1 cellular context compared by ENCODE assay signal in the genomic region with DNA sequence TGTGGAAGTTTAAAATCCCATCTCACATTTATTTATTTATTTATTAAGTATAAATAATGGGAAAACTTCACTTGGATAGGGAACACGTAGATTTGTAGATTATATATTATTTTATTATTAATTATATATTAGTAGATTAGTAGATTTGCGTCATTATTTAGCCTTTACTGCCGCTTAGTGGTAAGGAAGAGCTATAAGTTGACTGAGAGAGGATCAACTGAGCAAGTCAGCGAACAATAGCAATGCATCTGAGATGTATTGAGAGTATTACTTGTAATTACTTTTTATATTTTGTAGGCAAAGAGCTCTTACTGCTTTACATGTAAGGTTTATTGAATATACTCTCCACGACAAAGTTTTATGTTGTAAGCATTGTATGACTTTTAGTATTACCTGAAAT.
TF ChIP-seq lines count a peak whose summit lies in the region.

No MANE protein-coding gene starts in this region.

TF ChIP-seq in WTC11, 78 proteins besides CTCF, POLR2A, EP300 and RAD21 (continued from another document):
- TF ChIP-seq, protein P1, sequence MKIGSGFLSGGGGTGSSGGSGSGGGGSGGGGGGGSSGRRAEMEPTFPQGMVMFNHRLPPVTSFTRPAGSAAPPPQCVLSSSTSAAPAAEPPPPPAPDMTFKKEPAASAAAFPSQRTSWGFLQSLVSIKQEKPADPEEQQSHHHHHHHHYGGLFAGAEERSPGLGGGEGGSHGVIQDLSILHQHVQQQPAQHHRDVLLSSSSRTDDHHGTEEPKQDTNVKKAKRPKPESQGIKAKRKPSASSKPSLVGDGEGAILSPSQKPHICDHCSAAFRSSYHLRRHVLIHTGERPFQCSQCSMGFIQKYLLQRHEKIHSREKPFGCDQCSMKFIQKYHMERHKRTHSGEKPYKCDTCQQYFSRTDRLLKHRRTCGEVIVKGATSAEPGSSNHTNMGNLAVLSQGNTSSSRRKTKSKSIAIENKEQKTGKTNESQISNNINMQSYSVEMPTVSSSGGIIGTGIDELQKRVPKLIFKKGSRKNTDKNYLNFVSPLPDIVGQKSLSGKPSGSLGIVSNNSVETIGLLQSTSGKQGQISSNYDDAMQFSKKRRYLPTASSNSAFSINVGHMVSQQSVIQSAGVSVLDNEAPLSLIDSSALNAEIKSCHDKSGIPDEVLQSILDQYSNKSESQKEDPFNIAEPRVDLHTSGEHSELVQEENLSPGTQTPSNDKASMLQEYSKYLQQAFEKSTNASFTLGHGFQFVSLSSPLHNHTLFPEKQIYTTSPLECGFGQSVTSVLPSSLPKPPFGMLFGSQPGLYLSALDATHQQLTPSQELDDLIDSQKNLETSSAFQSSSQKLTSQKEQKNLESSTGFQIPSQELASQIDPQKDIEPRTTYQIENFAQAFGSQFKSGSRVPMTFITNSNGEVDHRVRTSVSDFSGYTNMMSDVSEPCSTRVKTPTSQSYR (CRISPR knock-in tag; IDR thresholded peaks at IDR 0.05): no peak
- no peak for TF ChIP-seq NR1H2 (CRISPR knock-in tag; IDR thresholded peaks at IDR 0.05)
- TF ChIP-seq, protein P2, sequence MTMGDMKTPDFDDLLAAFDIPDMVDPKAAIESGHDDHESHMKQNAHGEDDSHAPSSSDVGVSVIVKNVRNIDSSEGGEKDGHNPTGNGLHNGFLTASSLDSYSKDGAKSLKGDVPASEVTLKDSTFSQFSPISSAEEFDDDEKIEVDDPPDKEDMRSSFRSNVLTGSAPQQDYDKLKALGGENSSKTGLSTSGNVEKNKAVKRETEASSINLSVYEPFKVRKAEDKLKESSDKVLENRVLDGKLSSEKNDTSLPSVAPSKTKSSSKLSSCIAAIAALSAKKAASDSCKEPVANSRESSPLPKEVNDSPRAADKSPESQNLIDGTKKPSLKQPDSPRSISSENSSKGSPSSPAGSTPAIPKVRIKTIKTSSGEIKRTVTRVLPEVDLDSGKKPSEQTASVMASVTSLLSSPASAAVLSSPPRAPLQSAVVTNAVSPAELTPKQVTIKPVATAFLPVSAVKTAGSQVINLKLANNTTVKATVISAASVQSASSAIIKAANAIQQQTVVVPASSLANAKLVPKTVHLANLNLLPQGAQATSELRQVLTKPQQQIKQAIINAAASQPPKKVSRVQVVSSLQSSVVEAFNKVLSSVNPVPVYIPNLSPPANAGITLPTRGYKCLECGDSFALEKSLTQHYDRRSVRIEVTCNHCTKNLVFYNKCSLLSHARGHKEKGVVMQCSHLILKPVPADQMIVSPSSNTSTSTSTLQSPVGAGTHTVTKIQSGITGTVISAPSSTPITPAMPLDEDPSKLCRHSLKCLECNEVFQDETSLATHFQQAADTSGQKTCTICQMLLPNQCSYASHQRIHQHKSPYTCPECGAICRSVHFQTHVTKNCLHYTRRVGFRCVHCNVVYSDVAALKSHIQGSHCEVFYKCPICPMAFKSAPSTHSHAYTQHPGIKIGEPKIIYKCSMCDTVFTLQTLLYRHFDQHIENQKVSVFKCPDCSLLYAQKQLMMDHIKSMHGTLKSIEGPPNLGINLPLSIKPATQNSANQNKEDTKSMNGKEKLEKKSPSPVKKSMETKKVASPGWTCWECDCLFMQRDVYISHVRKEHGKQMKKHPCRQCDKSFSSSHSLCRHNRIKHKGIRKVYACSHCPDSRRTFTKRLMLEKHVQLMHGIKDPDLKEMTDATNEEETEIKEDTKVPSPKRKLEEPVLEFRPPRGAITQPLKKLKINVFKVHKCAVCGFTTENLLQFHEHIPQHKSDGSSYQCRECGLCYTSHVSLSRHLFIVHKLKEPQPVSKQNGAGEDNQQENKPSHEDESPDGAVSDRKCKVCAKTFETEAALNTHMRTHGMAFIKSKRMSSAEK (CRISPR knock-in tag; IDR thresholded peaks at IDR 0.05; ENCODE audit: borderline replicate concordance): no peak
